In the genomic region with DNA sequence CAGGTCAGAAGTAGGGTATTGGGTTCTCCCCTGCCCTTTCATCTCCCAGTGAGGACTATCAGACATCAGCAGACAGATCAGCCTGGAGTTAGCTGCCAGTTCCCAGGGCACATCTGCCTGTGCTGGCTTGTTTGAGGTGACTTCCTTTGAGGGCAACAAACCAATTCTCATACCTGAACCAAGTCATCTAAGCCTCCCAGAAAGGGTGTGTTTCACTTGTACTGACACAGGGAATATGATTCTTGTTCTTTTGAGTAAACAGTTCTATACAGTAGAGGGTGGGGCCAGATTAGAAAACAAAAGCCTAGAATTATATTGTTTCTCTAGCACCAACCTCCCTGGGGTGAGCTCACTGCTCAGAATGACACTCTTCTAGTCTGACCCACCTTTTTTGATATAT, we compare ENCODE assay signal across 25 cellular contexts.
A peak's percentile ranks its signal among the peaks of the same experiment; 100 is the strongest.
DNase-seq lines count a peak whose midpoint lies in the region; ATAC-seq and TF ChIP-seq lines count a peak whose summit lies in the region.
"Had no signal": no experiment of that assay in that cellular context is flagged by ENCODE, and none has a peak within 500 bp of the region (broad histone marks: within the 10 kb centered on the region; RNA-seq: fewer than 3 reads in every experiment).

No MANE protein-coding gene starts in this region.

- H3K9me3 ChIP-seq in right lobe of liver = no peaks in the 10 kb centered on the region
- no peaks in the 10 kb centered on the region for H3K9me3 ChIP-seq in spleen
- H3K9me3 ChIP-seq: HAP-1, stomach, tibial nerve had no signal

- H3K4me3 ChIP-seq in right lobe of liver (no peak overlapping the region), spleen (no peak overlapping the region)
- H3K4me3 ChIP-seq: HAP-1, smooth muscle cell, stomach, tibial nerve had no signal

- H3K27ac ChIP-seq in right lobe of liver = no peak overlapping the region
- no peak overlapping the region for H3K27ac ChIP-seq in spleen
- H3K27ac ChIP-seq: stomach, tibial nerve had no signal

- TF ChIP-seq CTCF in right lobe of liver (IDR thresholded peaks at IDR 0.05) = no peak
- no peak for TF ChIP-seq CTCF in spleen (IDR thresholded peaks at IDR 0.05 in 8 of 11, conservative IDR thresholded peaks at IDR 0.05 in 3 of 11)

- H3K27me3 ChIP-seq in right lobe of liver (no peaks in the 10 kb centered on the region), spleen (replicated peaks in 1 of 7) (no peaks in the 10 kb centered on the region)
- H3K27me3 ChIP-seq: stomach, tibial nerve had no signal

- intact Hi-C loops in right lobe of liver (cut with DNase I) (no loop called here), spleen (cut with DNase I; ENCODE audit: low total_unique reads) (no loop called here)

- TF ChIP-seq POLR2A in right lobe of liver (IDR thresholded peaks at IDR 0.05) = no peak
- no peak for TF ChIP-seq POLR2A in spleen (IDR thresholded peaks at IDR 0.05)

- ATAC-seq in esophagus mucosa (peak; percentile 99), HG02970 (IDR thresholded peaks at IDR 0.05; ENCODE audit: low FRiP score, unreplicated experiment) (no peak), right lobe of liver (no peak)
- ATAC-seq: activated naive CD8-positive, alpha-beta T cell treated with anti-CD3 and anti-CD28 coated beads, Interleukin-2, amount 50 U/mL, for 24 hours; naive thymus-derived CD8-positive, alpha-beta T cell; SK-N-SH treated with all-trans-retinoic acid at 6 μM for 48 hours had no signal

- H3K4me1 ChIP-seq in right lobe of liver (no peaks in the 10 kb centered on the region), spleen (no peaks in the 10 kb centered on the region)
- H3K4me1 ChIP-seq: stomach, tibial nerve had no signal

- DNase-seq in COLO668 (lab: John Stamatoyannopoulos, UW; ENCODE audit: unreplicated experiment) = peak; percentile 43
- DNase-seq in HPDE6-E6E7 (ENCODE audit: extremely low spot score) = peak; percentile 75
- DNase-seq in NCI-H748 treated with DMSO at 0.1 percent for 48 hours (lab: John Stamatoyannopoulos, UW) = peak; percentile 80
- DNase-seq in DMS114 treated with DMSO at 0.1 percent for 48 hours (lab: John Stamatoyannopoulos, UW; ENCODE audit: unreplicated experiment) = no peak
- DNase-seq in right lobe of liver = no peak
- DNase-seq in spleen = no peak
- DNase-seq: activated gamma-delta T cell; activated naive CD8-positive, alpha-beta T cell treated with anti-CD3 and anti-CD28 coated beads, Interleukin-2, amount 50 U/mL, for 24 hours; CD8-positive, alpha-beta memory T cell; dermis blood vessel endothelial cell; DND-41; glutamatergic neuron; KG1; MM.1S; naive thymus-derived CD8-positive, alpha-beta T cell; NCI-H774; nucleus accumbens; stimulated activated CD4-positive, alpha-beta T cell treated with anti-CD3 and anti-CD28 coated beads, Interleukin-2, amount 100 ng/mL, for 24 hours; stomach had no signal

- H3K36me3 ChIP-seq in right lobe of liver (no peaks in the 10 kb centered on the region), spleen (no peaks in the 10 kb centered on the region)
- H3K36me3 ChIP-seq: HAP-1, stomach, tibial nerve had no signal

Comparison
In these comparisons a context has a peak if more than half of its experiments do, and no peak if none do; other contexts are left out.
1. DNase-seq: peak in COLO668 (single experiment), HPDE6-E6E7 (single experiment) and NCI-H748 treated with DMSO at 0.1 percent for 48 hours (single experiment); none in DMS114 treated with DMSO at 0.1 percent for 48 hours (single experiment), right lobe of liver (0 of 3) and spleen (single experiment).